ENCODE assay signal across 1 cellular context in genomic region chr4:635851-636627, GRCh38.
TF ChIP-seq lines count a peak whose summit lies in the region.

No MANE protein-coding gene starts in this region.

TF ChIP-seq in WTC11, 78 proteins besides CTCF, POLR2A, EP300 and RAD21 (continued from another document):
- TF ChIP-seq CDX4 (CRISPR knock-in tag; IDR thresholded peaks at IDR 0.05; ENCODE audit: borderline replicate concordance) (no peak), MAX (CRISPR knock-in tag; IDR thresholded peaks at IDR 0.05) (no peak), ZSCAN18 (CRISPR knock-in tag; IDR thresholded peaks at IDR 0.05) (no peak), ZNF512 (CRISPR knock-in tag; IDR thresholded peaks at IDR 0.05; ENCODE audit: borderline replicate concordance) (no peak), HMGA2 (CRISPR knock-in tag; IDR thresholded peaks at IDR 0.05) (no peak), ZNF671 (CRISPR knock-in tag; IDR thresholded peaks at IDR 0.05) (no peak)
TF ChIP-seq in WTC11: peak in this region for 0.
